In genomic region chr17:5537251-5537650, GRCh38 we compare ENCODE assay signal across 27 cellular contexts. TPM values are rescaled to one million over a fixed set of nuclear protein-coding genes. Genes with fewer than 3 reads are reported as not detected.
DNase-seq lines count a peak whose midpoint lies in the region; ATAC-seq and TF ChIP-seq lines count a peak whose summit lies in the region.
"Had no signal": no experiment of that assay in that cellular context is flagged by ENCODE, and none has a peak within 500 bp of the region (broad histone marks: within the 10 kb centered on the region; RNA-seq: fewer than 3 reads in every experiment).

No MANE protein-coding gene starts in this region.

- intact Hi-C loops in activated CD4-positive, alpha-beta T cell treated with anti-CD3 and anti-CD28 coated beads for 36 hours (cut with DNase I, micrococcal nuclease) = no loop called here

- peaks cover 20% of the 10 kb centered on the region for H3K36me3 Mint-ChIP-seq in activated CD4-positive, alpha-beta T cell treated with anti-CD3 and anti-CD28 coated beads for 36 hours (ENCODE audit: low read depth)
- peaks cover 32 to 54% of the 10 kb centered on the region in 2 donors for H3K36me3 Mint-ChIP-seq in stimulated activated naive B cell treated with anti-CD40 and anti-IgM and Interleukin-4, amounts not matched to agents 10 μg/mL and 1 μg/mL and 100 μg/mL, for 72 hours

- H3K27ac Mint-ChIP-seq in activated CD4-positive, alpha-beta T cell treated with anti-CD3 and anti-CD28 coated beads for 36 hours = peak overlapping the region; percentile 47
- peak overlapping the region; percentile 25 for H3K27ac Mint-ChIP-seq in stimulated activated naive B cell treated with anti-CD40 and anti-IgM and Interleukin-4, amounts not matched to agents 10 μg/mL and 1 μg/mL and 100 μg/mL, for 72 hours
- H3K27ac Mint-ChIP-seq: activated T-helper 1 cell treated with anti-CD3 and anti-CD28 coated beads, Interleukin-12 subunit alpha, Interleukin-12 subunit beta, Interleukin-2, Interleukin-4 antibody, amounts not matched to agents 30 ng/mL and 10 ng/mL and 1 ng/mL, durations not matched to agents 14 hours and 24 hours and 36 hours; endodermal cell had no signal

- H3K4me3 ChIP-seq in choroid plexus epithelial cell (ENCODE audit: low read depth, low read length) = no peak overlapping the region
- H3K4me3 ChIP-seq: heart right ventricle, left ventricle myocardium inferior, psoas muscle, SJSA1 had no signal

- CTCF ChIA-PET in activated CD4-positive, alpha-beta T cell treated with anti-CD3 and anti-CD28 coated beads for 36 hours (lab: Charles Lee) = no interaction called here

- no peak for DNase-seq in activated CD4-positive, alpha-beta T cell treated with anti-CD3 and anti-CD28 coated beads for 36 hours
- DNase-seq in activated CD4-positive, alpha-beta T cell treated with anti-CD3 and anti-CD28 coated beads, Interleukin-2, amount 50 U/mL, for 1 hour = no peak
- peak; percentile 42 for DNase-seq in choroid plexus epithelial cell (ENCODE audit: low read depth)
- peak; percentile 81 for DNase-seq in mesenteric fat pad (ENCODE audit: low spot score)
- no peak for DNase-seq in stimulated activated naive B cell treated with anti-CD40 and anti-IgM and Interleukin-4, amounts not matched to agents 10 μg/mL and 1 μg/mL and 100 μg/mL, for 72 hours
- no peak for DNase-seq in NCI-H748 (lab: John Stamatoyannopoulos, UW; ENCODE audit: unreplicated experiment)
- DNase-seq: activated CD4-positive, alpha-beta T cell treated with anti-CD3 and anti-CD28 coated beads for 4 hours; AML-193; CD8-positive, alpha-beta memory T cell; cortex of kidney; endodermal cell; GDM1; heart right ventricle; left ventricle myocardium inferior; midbrain; NCI-H1092 treated with DMSO at 0.1 percent for 48 hours; NCI-H2081 treated with DMSO at 0.1 percent for 48 hours; nephron progenitor cell; psoas muscle; small intestine; stimulated activated naive CD4-positive, alpha-beta T cell had no signal

- H3K9me3 Mint-ChIP-seq in activated CD4-positive, alpha-beta T cell treated with anti-CD3 and anti-CD28 coated beads for 36 hours (ENCODE audit: low read depth) = no peaks in the 10 kb centered on the region
- no peaks in the 10 kb centered on the region for H3K9me3 Mint-ChIP-seq in stimulated activated naive B cell treated with anti-CD40 and anti-IgM and Interleukin-4, amounts not matched to agents 10 μg/mL and 1 μg/mL and 100 μg/mL, for 72 hours
- H3K9me3 Mint-ChIP-seq: activated naive CD4-positive, alpha-beta T cell treated with anti-CD3 and anti-CD28 coated beads, Interleukin-2, amount 50 U/mL, for 24 hours; activated T-helper 1 cell treated with anti-CD3 and anti-CD28 coated beads, Interleukin-12 subunit alpha, Interleukin-12 subunit beta, Interleukin-2, Interleukin-4 antibody, amounts not matched to agents 30 ng/mL and 10 ng/mL and 1 ng/mL, durations not matched to agents 14 hours and 24 hours and 36 hours; CD8-positive, alpha-beta memory T cell; endodermal cell; nephron progenitor cell had no signal

- H3K4me3 Mint-ChIP-seq in activated CD4-positive, alpha-beta T cell treated with anti-CD3 and anti-CD28 coated beads for 36 hours = no peak overlapping the region
- no peak overlapping the region for H3K4me3 Mint-ChIP-seq in stimulated activated naive B cell treated with anti-CD40 and anti-IgM and Interleukin-4, amounts not matched to agents 10 μg/mL and 1 μg/mL and 100 μg/mL, for 72 hours
- H3K4me3 Mint-ChIP-seq: activated naive CD4-positive, alpha-beta T cell treated with anti-CD3 and anti-CD28 coated beads, Interleukin-2, amount 50 U/mL, for 24 hours; activated T-helper 1 cell treated with anti-CD3 and anti-CD28 coated beads, Interleukin-12 subunit alpha, Interleukin-12 subunit beta, Interleukin-2, Interleukin-4 antibody, amounts not matched to agents 30 ng/mL and 10 ng/mL and 1 ng/mL, durations not matched to agents 14 hours and 24 hours and 36 hours; CD8-positive, alpha-beta memory T cell; endodermal cell; nephron progenitor cell had no signal

- no peak for ATAC-seq in activated CD4-positive, alpha-beta T cell treated with anti-CD3 and anti-CD28 coated beads for 36 hours
- no peak for ATAC-seq in stimulated activated naive B cell treated with anti-CD40 and anti-IgM and Interleukin-4, amounts not matched to agents 10 μg/mL and 1 μg/mL and 100 μg/mL, for 72 hours (replicated peaks)
- ATAC-seq in GM18520 (IDR thresholded peaks at IDR 0.05; ENCODE audit: unreplicated experiment) = no peak
- no peak for ATAC-seq in GM19452 (IDR thresholded peaks at IDR 0.05; ENCODE audit: unreplicated experiment)
- ATAC-seq: HepG2, psoas muscle had no signal

- POLR2A ChIA-PET in activated CD4-positive, alpha-beta T cell treated with anti-CD3 and anti-CD28 coated beads for 36 hours (lab: Charles Lee) = no interaction called here

- H3K4me1 Mint-ChIP-seq in activated CD4-positive, alpha-beta T cell treated with anti-CD3 and anti-CD28 coated beads for 36 hours = no peaks in the 10 kb centered on the region
- H3K4me1 Mint-ChIP-seq in stimulated activated naive B cell treated with anti-CD40 and anti-IgM and Interleukin-4, amounts not matched to agents 10 μg/mL and 1 μg/mL and 100 μg/mL, for 72 hours = no peaks in the 10 kb centered on the region
- H3K4me1 Mint-ChIP-seq: activated naive CD4-positive, alpha-beta T cell treated with anti-CD3 and anti-CD28 coated beads, Interleukin-2, amount 50 U/mL, for 24 hours had no signal

- H3K27me3 Mint-ChIP-seq in activated CD4-positive, alpha-beta T cell treated with anti-CD3 and anti-CD28 coated beads for 36 hours = no peaks in the 10 kb centered on the region
- H3K27me3 Mint-ChIP-seq in stimulated activated naive B cell treated with anti-CD40 and anti-IgM and Interleukin-4, amounts not matched to agents 10 μg/mL and 1 μg/mL and 100 μg/mL, for 72 hours = no peaks in the 10 kb centered on the region
- H3K27me3 Mint-ChIP-seq: activated naive CD4-positive, alpha-beta T cell treated with anti-CD3 and anti-CD28 coated beads, Interleukin-2, amount 50 U/mL, for 24 hours had no signal

- TF ChIP-seq CTCF in choroid plexus epithelial cell (conservative IDR thresholded peaks at IDR 0.05; ENCODE audit: low read depth, low read length) = no peak

RNA-seq across cellular contexts. Expression of gene NLRP1, which starts 47.1 kb away (rescaled TPM):
- 10 to 100 TPM; 31.2 to 34.0 TPM for total RNA-seq in activated CD4-positive, alpha-beta T cell treated with anti-CD3 and anti-CD28 coated beads for 36 hours
- 23.8 TPM for total RNA-seq in mesenteric fat pad

RNA-seq across cellular contexts. Expression of gene MIS12, which starts 50.9 kb away (rescaled TPM):
- 10 to 100 TPM; 29.4 to 34.4 TPM for total RNA-seq in activated CD4-positive, alpha-beta T cell treated with anti-CD3 and anti-CD28 coated beads for 36 hours
- 12.9 TPM for total RNA-seq in mesenteric fat pad

RNA-seq across cellular contexts. Expression of gene DERL2, which starts 51.3 kb away (rescaled TPM):
- 10 to 100 TPM; 47.7 to 54.9 TPM for total RNA-seq in activated CD4-positive, alpha-beta T cell treated with anti-CD3 and anti-CD28 coated beads for 36 hours
- 73.4 TPM for total RNA-seq in mesenteric fat pad

Comparison
In these comparisons a context has a peak if more than half of its experiments do, and no peak if none do; other contexts are left out.
1. DNase-seq: peak in choroid plexus epithelial cell (single experiment) and mesenteric fat pad (single experiment); none in activated CD4-positive, alpha-beta T cell treated with anti-CD3 and anti-CD28 coated beads for 36 hours (single experiment), activated CD4-positive, alpha-beta T cell treated with anti-CD3 and anti-CD28 coated beads, Interleukin-2, amount 50 U/mL, for 1 hour (single experiment), stimulated activated naive B cell treated with anti-CD40 and anti-IgM and Interleukin-4, amounts not matched to agents 10 μg/mL and 1 μg/mL and 100 μg/mL, for 72 hours (single experiment) and NCI-H748 (single experiment).